In the genomic region with DNA sequence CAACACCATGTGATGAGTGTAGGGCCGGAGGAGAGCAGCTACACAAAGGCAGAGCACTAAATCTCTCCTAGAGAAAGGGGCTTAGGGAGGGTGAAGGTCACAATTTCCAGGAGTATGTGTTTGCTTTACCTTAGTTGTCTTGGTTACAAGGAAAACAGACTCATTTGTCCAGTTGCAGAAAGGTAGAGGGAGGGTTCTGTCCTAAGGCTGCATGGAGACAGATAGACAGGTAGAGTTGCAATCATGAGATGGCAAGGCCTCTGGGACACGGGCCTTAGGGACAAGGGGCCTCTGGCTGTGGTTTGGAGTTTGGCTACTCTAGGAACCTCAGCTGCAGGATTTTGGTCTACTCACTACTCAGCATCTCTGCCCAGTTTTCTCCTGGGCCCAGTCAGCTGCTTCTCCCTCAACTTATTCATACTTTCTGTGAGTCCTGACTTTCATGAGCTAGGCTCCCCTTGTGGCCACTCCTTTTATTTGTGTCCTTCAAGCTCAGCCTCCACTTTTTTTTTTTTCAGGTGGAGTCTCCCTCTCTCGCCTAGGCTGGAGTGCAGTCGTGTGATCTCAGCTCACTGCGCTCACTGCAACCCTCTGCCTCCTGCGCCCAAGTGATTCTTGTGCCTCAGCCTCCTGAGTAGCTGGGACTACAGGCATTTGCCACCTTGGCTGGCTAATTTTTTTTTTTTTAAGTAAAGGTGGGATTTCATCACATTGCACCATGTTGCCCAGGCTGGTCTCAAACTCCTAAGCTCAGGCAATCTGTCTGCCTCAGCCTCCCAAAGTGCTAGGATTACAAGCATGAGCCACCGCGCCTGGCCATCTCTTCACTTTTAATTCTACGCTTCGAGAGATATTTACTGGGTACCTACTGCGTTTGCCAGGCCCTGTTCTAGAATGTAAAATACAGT, we compare ENCODE assay signal across 1 cellular context.
TF ChIP-seq lines count a peak whose summit lies in the region.

No MANE protein-coding gene starts in this region.

TF ChIP-seq in HepG2, 621 proteins besides CTCF, POLR2A, EP300 and RAD21 (continued from another document and continues in another):
- TF ChIP-seq PRMT3 (CRISPR knock-in tag; IDR thresholded peaks at IDR 0.05; ENCODE audit: borderline replicate concordance, low read depth) (no peak), ZNF20 (CRISPR knock-in tag; IDR thresholded peaks at IDR 0.05) (no peak), SP1 (IDR thresholded peaks at IDR 0.05) (no peak), SP1 (CRISPR knock-in tag; IDR thresholded peaks at IDR 0.05) (no peak), BCLAF1 (IDR thresholded peaks at IDR 0.05) (no peak), SKIL (CRISPR knock-in tag; IDR thresholded peaks at IDR 0.05; ENCODE audit: borderline replicate concordance) (no peak), ZNF337 (CRISPR knock-in tag; IDR thresholded peaks at IDR 0.05; ENCODE audit: borderline replicate concordance, low read depth) (no peak), MAFK (conservative IDR thresholded peaks at IDR 0.05 in 1 of 2, IDR thresholded peaks at IDR 0.05 in 1 of 2; ENCODE audit: low read length in 2 of 2) (no peak), HNRNPL (IDR thresholded peaks at IDR 0.05; ENCODE audit: low read depth, low read length) (no peak), ZNF510 (CRISPR knock-in tag; IDR thresholded peaks at IDR 0.05; ENCODE audit: low read depth) (no peak), ZBTB8A (CRISPR knock-in tag; IDR thresholded peaks at IDR 0.05; ENCODE audit: borderline replicate concordance, low read depth) (no peak), NCOA2 (CRISPR knock-in tag; IDR thresholded peaks at IDR 0.05) (no peak), ZNF432 (CRISPR knock-in tag; IDR thresholded peaks at IDR 0.05; ENCODE audit: borderline replicate concordance) (no peak), GATAD1 (CRISPR knock-in tag; IDR thresholded peaks at IDR 0.05) (no peak), ZNF768 (CRISPR knock-in tag; IDR thresholded peaks at IDR 0.05) (no peak), POGZ (CRISPR knock-in tag; IDR thresholded peaks at IDR 0.05) (no peak), HNRNPH1 (optimal IDR thresholded peaks at IDR 0.05; ENCODE audit: low read depth, low read length) (no peak), CENPT (CRISPR knock-in tag; IDR thresholded peaks at IDR 0.05; ENCODE audit: low read depth) (no peak), ZMYM3 (CRISPR knock-in tag; IDR thresholded peaks at IDR 0.05) (0 out of 2 replicates have a peak, but pooled peaks have one; percentile 20), FOXJ3 (CRISPR knock-in tag; IDR thresholded peaks at IDR 0.05; ENCODE audit: borderline replicate concordance) (peak; percentile 77), RFX1 (IDR thresholded peaks at IDR 0.05) (peak; percentile 81), TARDBP (CRISPR knock-in tag; IDR thresholded peaks at IDR 0.05) (peak; percentile 51; the same call in 1 of the 2 replicates), ZNF713 (CRISPR knock-in tag; IDR thresholded peaks at IDR 0.05) (no peak), SP4 (CRISPR knock-in tag; IDR thresholded peaks at IDR 0.05) (no peak), ELF3 (CRISPR knock-in tag; IDR thresholded peaks at IDR 0.05) (0 out of 2 replicates have a peak, but pooled peaks have one; percentile 7), SAP130 (CRISPR knock-in tag; IDR thresholded peaks at IDR 0.05; ENCODE audit: low read depth) (peak; percentile 43), SP140L (CRISPR knock-in tag; IDR thresholded peaks at IDR 0.05; ENCODE audit: borderline replicate concordance) (no peak), RAD51 (IDR thresholded peaks at IDR 0.05; ENCODE audit: borderline replicate concordance) (no peak), ZNF781 (CRISPR knock-in tag; IDR thresholded peaks at IDR 0.05; ENCODE audit: borderline replicate concordance, not compliant biosample characterization) (peak; percentile 37), ZSCAN22 (CRISPR knock-in tag; IDR thresholded peaks at IDR 0.05) (no peak), ZSCAN9 (CRISPR knock-in tag; IDR thresholded peaks at IDR 0.05; ENCODE audit: borderline replicate concordance) (no peak), ZNF331 (CRISPR knock-in tag; IDR thresholded peaks at IDR 0.05) (no peak), PHF5A (CRISPR knock-in tag; IDR thresholded peaks at IDR 0.05; ENCODE audit: low read depth, unreplicated experiment) (no peak), ZNF775 (CRISPR knock-in tag; IDR thresholded peaks at IDR 0.05; ENCODE audit: borderline replicate concordance) (0 out of 2 replicates have a peak, but pooled peaks have one; percentile 62), ZNF12 (CRISPR knock-in tag; IDR thresholded peaks at IDR 0.05) (no peak), JUNB (CRISPR knock-in tag; IDR thresholded peaks at IDR 0.05; ENCODE audit: borderline replicate concordance) (no peak), ZNF136 (CRISPR knock-in tag; IDR thresholded peaks at IDR 0.05; ENCODE audit: low read depth) (no peak), ZNF446 (CRISPR knock-in tag; IDR thresholded peaks at IDR 0.05) (no peak), HNF4A (CRISPR knock-in tag; IDR thresholded peaks at IDR 0.05) (peak; percentile 31; the same call in 1 of the 2 replicates), RFXAP (CRISPR knock-in tag; IDR thresholded peaks at IDR 0.05; ENCODE audit: borderline replicate concordance) (no peak), ZNF329 (CRISPR knock-in tag; IDR thresholded peaks at IDR 0.05; ENCODE audit: low read depth) (no peak), NCOA1 (CRISPR knock-in tag; IDR thresholded peaks at IDR 0.05) (no peak), GABPB1 (CRISPR knock-in tag; IDR thresholded peaks at IDR 0.05) (no peak), KLF13 (CRISPR knock-in tag; IDR thresholded peaks at IDR 0.05) (no peak), MZF1 (CRISPR knock-in tag; IDR thresholded peaks at IDR 0.05; ENCODE audit: borderline replicate concordance) (no peak), ZNF572 (CRISPR knock-in tag; IDR thresholded peaks at IDR 0.05) (no peak), YEATS4 (CRISPR knock-in tag; IDR thresholded peaks at IDR 0.05; ENCODE audit: borderline replicate concordance) (no peak), SSRP1 (CRISPR knock-in tag; IDR thresholded peaks at IDR 0.05) (no peak), TAF1 (CRISPR knock-in tag; IDR thresholded peaks at IDR 0.05) (no peak), ZNF737 (CRISPR knock-in tag; IDR thresholded peaks at IDR 0.05; ENCODE audit: borderline replicate concordance) (no peak), CBX1 (IDR thresholded peaks at IDR 0.05; ENCODE audit: low read depth) (no peak), AHR (CRISPR knock-in tag; IDR thresholded peaks at IDR 0.05) (no peak), FOXK2 (IDR thresholded peaks at IDR 0.05) (no peak), ZNF562 (CRISPR knock-in tag; IDR thresholded peaks at IDR 0.05; ENCODE audit: borderline replicate concordance) (no peak)
- TF ChIP-seq, protein P1, sequence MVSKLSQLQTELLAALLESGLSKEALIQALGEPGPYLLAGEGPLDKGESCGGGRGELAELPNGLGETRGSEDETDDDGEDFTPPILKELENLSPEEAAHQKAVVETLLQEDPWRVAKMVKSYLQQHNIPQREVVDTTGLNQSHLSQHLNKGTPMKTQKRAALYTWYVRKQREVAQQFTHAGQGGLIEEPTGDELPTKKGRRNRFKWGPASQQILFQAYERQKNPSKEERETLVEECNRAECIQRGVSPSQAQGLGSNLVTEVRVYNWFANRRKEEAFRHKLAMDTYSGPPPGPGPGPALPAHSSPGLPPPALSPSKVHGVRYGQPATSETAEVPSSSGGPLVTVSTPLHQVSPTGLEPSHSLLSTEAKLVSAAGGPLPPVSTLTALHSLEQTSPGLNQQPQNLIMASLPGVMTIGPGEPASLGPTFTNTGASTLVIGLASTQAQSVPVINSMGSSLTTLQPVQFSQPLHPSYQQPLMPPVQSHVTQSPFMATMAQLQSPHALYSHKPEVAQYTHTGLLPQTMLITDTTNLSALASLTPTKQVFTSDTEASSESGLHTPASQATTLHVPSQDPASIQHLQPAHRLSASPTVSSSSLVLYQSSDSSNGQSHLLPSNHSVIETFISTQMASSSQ (IDR thresholded peaks at IDR 0.05; ENCODE audit: low read depth): no peak
- TF ChIP-seq, protein P1 (CRISPR knock-in tag; IDR thresholded peaks at IDR 0.05; ENCODE audit: borderline replicate concordance): 0 out of 2 replicates have a peak, but pooled peaks have one; percentile 40
- TF ChIP-seq, protein P2, sequence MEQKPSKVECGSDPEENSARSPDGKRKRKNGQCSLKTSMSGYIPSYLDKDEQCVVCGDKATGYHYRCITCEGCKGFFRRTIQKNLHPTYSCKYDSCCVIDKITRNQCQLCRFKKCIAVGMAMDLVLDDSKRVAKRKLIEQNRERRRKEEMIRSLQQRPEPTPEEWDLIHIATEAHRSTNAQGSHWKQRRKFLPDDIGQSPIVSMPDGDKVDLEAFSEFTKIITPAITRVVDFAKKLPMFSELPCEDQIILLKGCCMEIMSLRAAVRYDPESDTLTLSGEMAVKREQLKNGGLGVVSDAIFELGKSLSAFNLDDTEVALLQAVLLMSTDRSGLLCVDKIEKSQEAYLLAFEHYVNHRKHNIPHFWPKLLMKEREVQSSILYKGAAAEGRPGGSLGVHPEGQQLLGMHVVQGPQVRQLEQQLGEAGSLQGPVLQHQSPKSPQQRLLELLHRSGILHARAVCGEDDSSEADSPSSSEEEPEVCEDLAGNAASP (CRISPR knock-in tag; IDR thresholded peaks at IDR 0.05; ENCODE audit: borderline replicate concordance): no peak
- TF ChIP-seq, protein P3, sequence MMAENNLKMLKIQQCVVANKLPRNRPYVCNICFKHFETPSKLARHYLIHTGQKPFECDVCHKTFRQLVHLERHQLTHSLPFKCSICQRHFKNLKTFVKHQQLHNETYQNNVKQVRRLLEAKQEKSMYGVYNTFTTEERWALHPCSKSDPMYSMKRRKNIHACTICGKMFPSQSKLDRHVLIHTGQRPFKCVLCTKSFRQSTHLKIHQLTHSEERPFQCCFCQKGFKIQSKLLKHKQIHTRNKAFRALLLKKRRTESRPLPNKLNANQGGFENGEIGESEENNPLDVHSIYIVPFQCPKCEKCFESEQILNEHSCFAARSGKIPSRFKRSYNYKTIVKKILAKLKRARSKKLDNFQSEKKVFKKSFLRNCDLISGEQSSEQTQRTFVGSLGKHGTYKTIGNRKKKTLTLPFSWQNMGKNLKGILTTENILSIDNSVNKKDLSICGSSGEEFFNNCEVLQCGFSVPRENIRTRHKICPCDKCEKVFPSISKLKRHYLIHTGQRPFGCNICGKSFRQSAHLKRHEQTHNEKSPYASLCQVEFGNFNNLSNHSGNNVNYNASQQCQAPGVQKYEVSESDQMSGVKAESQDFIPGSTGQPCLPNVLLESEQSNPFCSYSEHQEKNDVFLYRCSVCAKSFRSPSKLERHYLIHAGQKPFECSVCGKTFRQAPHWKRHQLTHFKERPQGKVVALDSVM (CRISPR knock-in tag; IDR thresholded peaks at IDR 0.05): peak; percentile 95
- TF ChIP-seq, protein P4, sequence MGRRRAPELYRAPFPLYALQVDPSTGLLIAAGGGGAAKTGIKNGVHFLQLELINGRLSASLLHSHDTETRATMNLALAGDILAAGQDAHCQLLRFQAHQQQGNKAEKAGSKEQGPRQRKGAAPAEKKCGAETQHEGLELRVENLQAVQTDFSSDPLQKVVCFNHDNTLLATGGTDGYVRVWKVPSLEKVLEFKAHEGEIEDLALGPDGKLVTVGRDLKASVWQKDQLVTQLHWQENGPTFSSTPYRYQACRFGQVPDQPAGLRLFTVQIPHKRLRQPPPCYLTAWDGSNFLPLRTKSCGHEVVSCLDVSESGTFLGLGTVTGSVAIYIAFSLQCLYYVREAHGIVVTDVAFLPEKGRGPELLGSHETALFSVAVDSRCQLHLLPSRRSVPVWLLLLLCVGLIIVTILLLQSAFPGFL (CRISPR knock-in tag; IDR thresholded peaks at IDR 0.05): no peak
- TF ChIP-seq, protein P5, sequence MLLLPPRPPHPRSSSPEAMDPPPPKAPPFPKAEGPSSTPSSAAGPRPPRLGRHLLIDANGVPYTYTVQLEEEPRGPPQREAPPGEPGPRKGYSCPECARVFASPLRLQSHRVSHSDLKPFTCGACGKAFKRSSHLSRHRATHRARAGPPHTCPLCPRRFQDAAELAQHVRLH (CRISPR knock-in tag; IDR thresholded peaks at IDR 0.05; ENCODE audit: borderline replicate concordance, low read depth): no peak
